1 cellular context compared by ENCODE assay signal in genomic region chr18:47882641-47883040, GRCh38.
TF ChIP-seq lines count a peak whose summit lies in the region.

No MANE protein-coding gene starts in this region.

TF ChIP-seq in A549, 52 proteins besides CTCF, POLR2A, EP300 and RAD21 (continued from another document):
- TF ChIP-seq CEBPB (IDR thresholded peaks at IDR 0.05) (peak in 1 of 2 experiments; percentile 9; a peak in 1 of 4 replicates), HOXB5 (CRISPR knock-in tag; IDR thresholded peaks at IDR 0.05) (no peak), E2F6 (IDR thresholded peaks at IDR 0.05; ENCODE audit: borderline replicate concordance, low read depth) (no peak), CHD4 (IDR thresholded peaks at IDR 0.05; ENCODE audit: borderline replicate concordance) (no peak), NR3C1 (IDR thresholded peaks at IDR 0.05) (no peak)
TF ChIP-seq in A549: peak in this region for 1.
